In the genomic region with DNA sequence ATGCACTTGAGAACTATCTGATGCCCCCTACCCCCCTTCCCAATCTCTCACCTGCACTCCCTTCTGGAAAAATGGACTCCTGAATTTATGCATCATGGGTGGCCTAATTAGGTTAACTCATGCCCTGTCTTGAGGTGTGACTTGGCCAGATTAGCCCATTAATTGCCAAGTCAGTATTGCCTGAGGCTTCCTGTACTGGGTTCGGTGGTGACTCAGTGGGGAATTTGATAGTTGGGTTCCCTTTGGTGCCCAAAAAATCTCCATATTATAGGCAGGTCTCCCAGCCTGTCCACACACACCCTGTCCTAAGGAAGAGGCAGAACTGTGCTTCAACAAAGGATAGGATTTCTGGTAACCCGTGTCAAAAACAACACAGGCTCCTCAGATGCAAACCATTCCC, we compare ENCODE assay signal across 19 cellular contexts.
DNase-seq lines count a peak whose midpoint lies in the region; ATAC-seq lines count a peak whose summit lies in the region.
"Had no signal": no experiment of that assay in that cellular context is flagged by ENCODE, and none has a peak within 500 bp of the region (broad histone marks: within the 10 kb centered on the region; RNA-seq: fewer than 3 reads in every experiment).

No MANE protein-coding gene starts in this region.

- H3K36me3 ChIP-seq in GM23248 (ENCODE audit: low read depth) = no peaks in the 10 kb centered on the region
- H3K36me3 ChIP-seq: heart right ventricle, right atrium auricular region, SJSA1 had no signal

- in situ Hi-C loops in GM23248 (cut with MboI) = no loop called here

- peak overlapping the region; percentile 89 for H3K27ac Mint-ChIP-seq in stimulated activated effector memory CD8-positive, alpha-beta T cell treated with anti-CD3 and anti-CD28 coated beads, Interleukin-12 subunit alpha, Interleukin-12 subunit beta, amount 100 ng/mL, for 72 hours

- no peaks in the 10 kb centered on the region for H3K9me3 Mint-ChIP-seq in stimulated activated effector memory CD8-positive, alpha-beta T cell treated with anti-CD3 and anti-CD28 coated beads, Interleukin-12 subunit alpha, Interleukin-12 subunit beta, amount 100 ng/mL, for 72 hours
- H3K9me3 Mint-ChIP-seq: activated naive CD4-positive, alpha-beta T cell treated with anti-CD3 and anti-CD28 coated beads, Interleukin-2, amount 50 U/mL, for 72 hours; naive thymus-derived CD8-positive, alpha-beta T cell had no signal

- no peaks in the 10 kb centered on the region for H3K27me3 ChIP-seq in GM23248 (replicated peaks; ENCODE audit: insufficient read depth)
- H3K27me3 ChIP-seq: heart right ventricle, right atrium auricular region, SJSA1 had no signal

- H3K4me3 Mint-ChIP-seq in stimulated activated effector memory CD8-positive, alpha-beta T cell treated with anti-CD3 and anti-CD28 coated beads, Interleukin-12 subunit alpha, Interleukin-12 subunit beta, amount 100 ng/mL, for 72 hours = no peak overlapping the region
- H3K4me3 Mint-ChIP-seq: naive thymus-derived CD8-positive, alpha-beta T cell had no signal

- 0 out of 2 replicates have a peak overlapping the region, but pooled peaks have one; percentile 1 for H3K9ac ChIP-seq in GM23248

- H2AFZ ChIP-seq in GM23248 = no peak overlapping the region

- H3K27ac ChIP-seq in GM23248 = peak overlapping the region; percentile 97
- peak overlapping the region; percentile 93 for H3K27ac ChIP-seq in epithelial cell of prostate
- H3K27ac ChIP-seq: VCaP had no signal

- peaks cover 62% of the 10 kb centered on the region for H3K4me1 Mint-ChIP-seq in stimulated activated effector memory CD8-positive, alpha-beta T cell treated with anti-CD3 and anti-CD28 coated beads, Interleukin-12 subunit alpha, Interleukin-12 subunit beta, amount 100 ng/mL, for 72 hours

- peaks cover 37% of the 10 kb centered on the region for H3K4me1 ChIP-seq in GM23248 (ENCODE audit: insufficient read depth)
- H3K4me1 ChIP-seq: Caco-2 had no signal

- H4K20me1 ChIP-seq in GM23248 (ENCODE audit: insufficient read depth) = no peaks in the 10 kb centered on the region

- no peak for ATAC-seq in stimulated activated effector memory CD8-positive, alpha-beta T cell treated with anti-CD3 and anti-CD28 coated beads, Interleukin-12 subunit alpha, Interleukin-12 subunit beta, amount 100 ng/mL, for 72 hours
- no peak for ATAC-seq in GM21528 (IDR thresholded peaks at IDR 0.05; ENCODE audit: low FRiP score, unreplicated experiment)
- ATAC-seq: heart right ventricle; naive thymus-derived CD8-positive, alpha-beta T cell had no signal

- 11 to 24% methylated on average over 2 of the region's 2 CpGs for WGBS in GM23248 (ENCODE audit: low coverage in 1 of 2, low lambda C conversion rate in 2 of 2, missing lambda C conversion rate in 2 of 2), 2 experiments

- DNase-seq in GM23248 (peak; percentile 65), RPMI7951 (ENCODE audit: low read depth) (peak; percentile 66), epithelial cell of prostate (ENCODE audit: low read depth, low spot score) (no peak), foreskin melanocyte (no peak), LoVo (ENCODE audit: low spot score) (no peak), glomerular visceral epithelial cell (ENCODE audit: extremely low spot score) (no peak)
- no peak for DNase-seq in stimulated activated effector memory CD8-positive, alpha-beta T cell treated with anti-CD3 and anti-CD28 coated beads, Interleukin-12 subunit alpha, Interleukin-12 subunit beta, amount 100 ng/mL, for 72 hours (ENCODE audit: low spot score in 2 of 2)
- DNase-seq: activated CD8-positive, alpha-beta memory T cell treated with anti-CD3 and anti-CD28 coated beads, Interleukin-2, amount 50 U/mL, for 4 hours; Caco-2; GOT3; heart right ventricle; naive thymus-derived CD8-positive, alpha-beta T cell; NCI-H2081 treated with DMSO at 0.1 percent for 48 hours; stimulated activated CD4-positive, alpha-beta T cell treated with anti-CD3 and anti-CD28 coated beads, Interleukin-4, amount 100 ng/mL, for 24 hours had no signal

- H3K9me3 ChIP-seq in GM23248 (ENCODE audit: low read depth) = no peaks in the 10 kb centered on the region
- H3K9me3 ChIP-seq: Caco-2, heart right ventricle, right atrium auricular region, SJSA1 had no signal

- no peak overlapping the region for H3K4me3 ChIP-seq in GM23248
- H3K4me3 ChIP-seq: heart right ventricle, right atrium auricular region, SJSA1 had no signal

- peaks cover 27% of the 10 kb centered on the region for H3K36me3 Mint-ChIP-seq in stimulated activated effector memory CD8-positive, alpha-beta T cell treated with anti-CD3 and anti-CD28 coated beads, Interleukin-12 subunit alpha, Interleukin-12 subunit beta, amount 100 ng/mL, for 72 hours

- H3K4me2 ChIP-seq in GM23248 (ENCODE audit: unreplicated experiment) = peak overlapping the region; percentile 87

- no peaks in the 10 kb centered on the region for H3K79me2 ChIP-seq in GM23248 (ENCODE audit: insufficient read depth)

- no peaks in the 10 kb centered on the region for H3K9me2 ChIP-seq in GM23248 (ENCODE audit: insufficient read depth)

- H3F3A ChIP-seq in GM23248 (ENCODE audit: insufficient read depth) = peaks cover 44% of the 10 kb centered on the region

Comparison
In these comparisons a context has a peak if more than half of its experiments do, and no peak if none do; other contexts are left out.
1. DNase-seq: peak in GM23248 (single experiment) and RPMI7951 (single experiment); none in epithelial cell of prostate (single experiment), stimulated activated effector memory CD8-positive, alpha-beta T cell treated with anti-CD3 and anti-CD28 coated beads, Interleukin-12 subunit alpha, Interleukin-12 subunit beta, amount 100 ng/mL, for 72 hours (0 of 2), foreskin melanocyte (single experiment), LoVo (single experiment) and glomerular visceral epithelial cell (single experiment).